8 cellular contexts compared by ENCODE assay signal in genomic region chr19:55579766-55580621, GRCh38.
DNase-seq lines count a peak whose midpoint lies in the region; ATAC-seq and TF ChIP-seq lines count a peak whose summit lies in the region.

No MANE protein-coding gene starts in this region.

- DNase-seq in GM10248 (ENCODE audit: extremely low spot score) (peak; percentile 47), RPMI8226 (peak; percentile 30), epidermal melanocyte (ENCODE audit: insufficient read length, low spot score) (peak; percentile 44), cerebellar nuclear complex (lab: John Stamatoyannopoulos, UW) (no peak), HCEC 1CT (no peak)

- H3K4me3 ChIP-seq in muscle layer of duodenum (ENCODE audit: low read depth in 1 of 2, low read length in 2 of 2) = peak overlapping the region; percentile 71 to 77

- CTCF ChIA-PET in GM10248 (lab: Yijun Ruan, JAX) = interaction anchor here (0.6 kb wide), 1 partner anchor 75 kb away, joined by 3 read pairs; no protein-coding TSS in a partner anchor

- peaks cover 9 to 24% of the 10 kb centered on the region in 2 donors for H3K36me3 ChIP-seq in muscle layer of duodenum (ENCODE audit: control insufficient read depth in 1 of 2, insufficient read depth in 2 of 2, low read length in 2 of 2)

- H3K4me1 ChIP-seq in muscle layer of duodenum (ENCODE audit: control insufficient read depth in 1 of 2, insufficient read depth in 2 of 2, low read length in 2 of 2) = peaks cover 6 to 24% of the 10 kb centered on the region in 2 donors

- POLR2A ChIA-PET in GM10248 (lab: Yijun Ruan, JAX) = no interaction called here

- H3K27me3 ChIP-seq in muscle layer of duodenum (ENCODE audit: low read depth, low read length) = no peaks in the 10 kb centered on the region

- no peak for TF ChIP-seq CTCF in 22Rv1 (IDR thresholded peaks at IDR 0.05)
- TF ChIP-seq CTCF in GM10248 (IDR thresholded peaks at IDR 0.05; ENCODE audit: control extremely low read depth, extremely low read depth, low read depth, missing control alignments) = no peak

- ATAC-seq in GM19324 (IDR thresholded peaks at IDR 0.05; ENCODE audit: low FRiP score, unreplicated experiment) = no peak

- H3K27ac ChIP-seq in 22Rv1 (peak overlapping the region; percentile 92), muscle layer of duodenum (ENCODE audit: low read length) (peak overlapping the region; percentile 69)

- H3K9me3 ChIP-seq in muscle layer of duodenum (ENCODE audit: control insufficient read depth in 1 of 2, low read length in 2 of 2) = no peaks in the 10 kb centered on the region

Comparison
In these comparisons a context has a peak if more than half of its experiments do, and no peak if none do; other contexts are left out.
1. DNase-seq: peak in GM10248 (single experiment), RPMI8226 (single experiment) and epidermal melanocyte (single experiment); none in cerebellar nuclear complex (0 of 2) and HCEC 1CT (single experiment).